2 cellular contexts compared by ENCODE assay signal in the genomic region with DNA sequence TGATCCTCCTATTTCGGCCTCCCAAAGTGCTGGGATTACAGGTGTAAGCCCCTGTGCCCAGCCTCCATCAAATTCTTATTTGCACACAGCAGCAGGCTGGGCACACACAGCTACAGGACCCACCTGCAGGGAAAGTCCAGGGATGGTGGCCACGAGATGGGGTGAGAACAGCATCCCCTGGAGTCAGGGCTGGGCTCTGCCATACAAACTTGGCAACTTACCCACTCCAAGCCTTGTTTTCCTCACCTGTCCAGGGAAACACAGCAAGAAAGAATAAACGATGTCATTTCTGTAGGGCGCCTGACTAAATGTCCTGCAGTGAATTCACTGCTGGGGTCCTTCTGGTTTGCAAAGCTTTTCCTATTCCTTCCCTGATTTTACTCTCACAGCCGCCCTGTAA.
TF ChIP-seq lines count a peak whose summit lies in the region.

No MANE protein-coding gene starts in this region.

TF ChIP-seq in HCT116, 20 proteins besides CTCF, POLR2A, EP300 and RAD21:
- no peak for TF ChIP-seq SIN3A (IDR thresholded peaks at IDR 0.05; ENCODE audit: low read depth)
- TF ChIP-seq TCF7L2 (IDR thresholded peaks at IDR 0.05; ENCODE audit: borderline replicate concordance, extremely low read depth, insufficient read depth, insufficient read length) = no peak
- TF ChIP-seq EZH2phosphoT487 (IDR thresholded peaks at IDR 0.05; ENCODE audit: borderline replicate concordance) = no peak
- TF ChIP-seq SP1 (IDR thresholded peaks at IDR 0.05; ENCODE audit: low read depth) = no peak
- TF ChIP-seq, protein P1, sequence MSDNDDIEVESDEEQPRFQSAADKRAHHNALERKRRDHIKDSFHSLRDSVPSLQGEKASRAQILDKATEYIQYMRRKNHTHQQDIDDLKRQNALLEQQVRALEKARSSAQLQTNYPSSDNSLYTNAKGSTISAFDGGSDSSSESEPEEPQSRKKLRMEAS (IDR thresholded peaks at IDR 0.05) = no peak
- TF ChIP-seq, protein P2, sequence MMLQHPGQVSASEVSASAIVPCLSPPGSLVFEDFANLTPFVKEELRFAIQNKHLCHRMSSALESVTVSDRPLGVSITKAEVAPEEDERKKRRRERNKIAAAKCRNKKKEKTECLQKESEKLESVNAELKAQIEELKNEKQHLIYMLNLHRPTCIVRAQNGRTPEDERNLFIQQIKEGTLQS (IDR thresholded peaks at IDR 0.05) = no peak
- TF ChIP-seq, protein P3, sequence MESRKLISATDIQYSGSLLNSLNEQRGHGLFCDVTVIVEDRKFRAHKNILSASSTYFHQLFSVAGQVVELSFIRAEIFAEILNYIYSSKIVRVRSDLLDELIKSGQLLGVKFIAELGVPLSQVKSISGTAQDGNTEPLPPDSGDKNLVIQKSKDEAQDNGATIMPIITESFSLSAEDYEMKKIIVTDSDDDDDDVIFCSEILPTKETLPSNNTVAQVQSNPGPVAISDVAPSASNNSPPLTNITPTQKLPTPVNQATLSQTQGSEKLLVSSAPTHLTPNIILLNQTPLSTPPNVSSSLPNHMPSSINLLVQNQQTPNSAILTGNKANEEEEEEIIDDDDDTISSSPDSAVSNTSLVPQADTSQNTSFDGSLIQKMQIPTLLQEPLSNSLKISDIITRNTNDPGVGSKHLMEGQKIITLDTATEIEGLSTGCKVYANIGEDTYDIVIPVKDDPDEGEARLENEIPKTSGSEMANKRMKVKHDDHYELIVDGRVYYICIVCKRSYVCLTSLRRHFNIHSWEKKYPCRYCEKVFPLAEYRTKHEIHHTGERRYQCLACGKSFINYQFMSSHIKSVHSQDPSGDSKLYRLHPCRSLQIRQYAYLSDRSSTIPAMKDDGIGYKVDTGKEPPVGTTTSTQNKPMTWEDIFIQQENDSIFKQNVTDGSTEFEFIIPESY (IDR thresholded peaks at IDR 0.05; ENCODE audit: extremely low read depth, insufficient replicate concordance, low read length) = no peak
- no peak for TF ChIP-seq ZNF274 (IDR thresholded peaks at IDR 0.05; ENCODE audit: low read depth, low read length)
- no peak for TF ChIP-seq EGR1 (IDR thresholded peaks at IDR 0.05; ENCODE audit: low read depth)
- TF ChIP-seq POLR2AphosphoS5 (IDR thresholded peaks at IDR 0.05; ENCODE audit: low read depth, low read length) = no peak
- TF ChIP-seq, protein P4, sequence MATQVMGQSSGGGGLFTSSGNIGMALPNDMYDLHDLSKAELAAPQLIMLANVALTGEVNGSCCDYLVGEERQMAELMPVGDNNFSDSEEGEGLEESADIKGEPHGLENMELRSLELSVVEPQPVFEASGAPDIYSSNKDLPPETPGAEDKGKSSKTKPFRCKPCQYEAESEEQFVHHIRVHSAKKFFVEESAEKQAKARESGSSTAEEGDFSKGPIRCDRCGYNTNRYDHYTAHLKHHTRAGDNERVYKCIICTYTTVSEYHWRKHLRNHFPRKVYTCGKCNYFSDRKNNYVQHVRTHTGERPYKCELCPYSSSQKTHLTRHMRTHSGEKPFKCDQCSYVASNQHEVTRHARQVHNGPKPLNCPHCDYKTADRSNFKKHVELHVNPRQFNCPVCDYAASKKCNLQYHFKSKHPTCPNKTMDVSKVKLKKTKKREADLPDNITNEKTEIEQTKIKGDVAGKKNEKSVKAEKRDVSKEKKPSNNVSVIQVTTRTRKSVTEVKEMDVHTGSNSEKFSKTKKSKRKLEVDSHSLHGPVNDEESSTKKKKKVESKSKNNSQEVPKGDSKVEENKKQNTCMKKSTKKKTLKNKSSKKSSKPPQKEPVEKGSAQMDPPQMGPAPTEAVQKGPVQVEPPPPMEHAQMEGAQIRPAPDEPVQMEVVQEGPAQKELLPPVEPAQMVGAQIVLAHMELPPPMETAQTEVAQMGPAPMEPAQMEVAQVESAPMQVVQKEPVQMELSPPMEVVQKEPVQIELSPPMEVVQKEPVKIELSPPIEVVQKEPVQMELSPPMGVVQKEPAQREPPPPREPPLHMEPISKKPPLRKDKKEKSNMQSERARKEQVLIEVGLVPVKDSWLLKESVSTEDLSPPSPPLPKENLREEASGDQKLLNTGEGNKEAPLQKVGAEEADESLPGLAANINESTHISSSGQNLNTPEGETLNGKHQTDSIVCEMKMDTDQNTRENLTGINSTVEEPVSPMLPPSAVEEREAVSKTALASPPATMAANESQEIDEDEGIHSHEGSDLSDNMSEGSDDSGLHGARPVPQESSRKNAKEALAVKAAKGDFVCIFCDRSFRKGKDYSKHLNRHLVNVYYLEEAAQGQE (IDR thresholded peaks at IDR 0.05; ENCODE audit: low read depth) = no peak
- no peak for TF ChIP-seq FOSL1 (IDR thresholded peaks at IDR 0.05; ENCODE audit: low read depth)
- no peak for TF ChIP-seq JUND (IDR thresholded peaks at IDR 0.05)
- TF ChIP-seq ELF1 (IDR thresholded peaks at IDR 0.05; ENCODE audit: borderline replicate concordance, low read depth) = no peak
TF ChIP-seq in HCT116: peak in this region for 0.

TF ChIP-seq in GM12878, 131 proteins besides CTCF, POLR2A, EP300 and RAD21:
- TF ChIP-seq, protein P3 (IDR thresholded peaks at IDR 0.05) = no peak
- no peak for TF ChIP-seq MEF2A (IDR thresholded peaks at IDR 0.05; ENCODE audit: insufficient read depth, low read depth, low read length)
- TF ChIP-seq, protein P2 (IDR thresholded peaks at IDR 0.05; ENCODE audit: borderline replicate concordance, extremely low read depth, low read depth, low read length) = no peak
- no peak for TF ChIP-seq IKZF2 (IDR thresholded peaks at IDR 0.05)
- no peak for TF ChIP-seq BHLHE40 (IDR thresholded peaks at IDR 0.05; ENCODE audit: borderline replicate concordance in 1 of 2, low read depth in 2 of 2, low read length in 1 of 2)
- TF ChIP-seq NFIC (IDR thresholded peaks at IDR 0.05; ENCODE audit: low read depth, low read length) = no peak
TF ChIP-seq in GM12878: peak in this region for 0.
